In genomic region chr11:95232666-95233065, GRCh38 we compare ENCODE assay signal across 8 cellular contexts. TPM values are rescaled to one million over a fixed set of nuclear protein-coding genes. Genes with fewer than 3 reads are reported as not detected.
DNase-seq lines count a peak whose midpoint lies in the region; ATAC-seq and TF ChIP-seq lines count a peak whose summit lies in the region.

No MANE protein-coding gene starts in this region.

- H3K9me3 ChIP-seq in left ventricle myocardium inferior (replicated peaks) (no peaks in the 10 kb centered on the region), muscle layer of duodenum (ENCODE audit: control insufficient read depth in 1 of 2, low read length in 2 of 2) (no peaks in the 10 kb centered on the region), vagina (no peaks in the 10 kb centered on the region)

- DNase-seq in left ventricle myocardium inferior (no peak), left cardiac atrium (no peak), dorsolateral prefrontal cortex (no peak), vagina (ENCODE audit: extremely low spot score in 2 of 2) (no peak), A172 (ENCODE audit: low spot score) (no peak), glutamatergic neuron (no peak), GM10248 (ENCODE audit: extremely low spot score) (no peak)

- TF ChIP-seq POLR2A in vagina (IDR thresholded peaks at IDR 0.05) = no peak

- H3K9me3 Mint-ChIP-seq in glutamatergic neuron (ENCODE audit: unreplicated experiment) = peaks cover 16% of the 10 kb centered on the region

- H3K4me1 Mint-ChIP-seq in glutamatergic neuron (ENCODE audit: low read depth, unreplicated experiment) = peaks cover 30% of the 10 kb centered on the region

- no peaks in the 10 kb centered on the region for H3K36me3 Mint-ChIP-seq in glutamatergic neuron (ENCODE audit: unreplicated experiment)

- H3K4me3 Mint-ChIP-seq in glutamatergic neuron (ENCODE audit: unreplicated experiment) = no peak overlapping the region

- POLR2A ChIA-PET in GM10248 (lab: Yijun Ruan, JAX) = interaction anchor here (1.0 kb wide), 1 partner anchor 9 kb away, joined by 3 read pairs; no protein-coding TSS in a partner anchor

- H3K4me1 ChIP-seq in left ventricle myocardium inferior = peaks cover 45% of the 10 kb centered on the region
- H3K4me1 ChIP-seq in muscle layer of duodenum (ENCODE audit: control insufficient read depth in 1 of 2, insufficient read depth in 2 of 2, low read length in 2 of 2) = peaks cover 3 to 26% of the 10 kb centered on the region in 2 donors
- H3K4me1 ChIP-seq in vagina = peaks cover 17% of the 10 kb centered on the region

- no peak for ATAC-seq in left cardiac atrium

- H3K27ac ChIP-seq in left ventricle myocardium inferior (replicated peaks) (peak overlapping the region; percentile 86), dorsolateral prefrontal cortex (peak overlapping the region; percentile 59 to 99 (median 95)), muscle layer of duodenum (ENCODE audit: low read length) (peak overlapping the region; percentile 74), vagina (peak overlapping the region; percentile 99)

- CTCF ChIA-PET in GM10248 (lab: Yijun Ruan, JAX) = interaction anchor here (1.0 to 4.1 kb wide), 8 partner anchors 9 to 163 kb away, joined by 3 to 19 read pairs (median 5); no protein-coding TSS in a partner anchor

- H3K36me3 ChIP-seq in left ventricle myocardium inferior (no peaks in the 10 kb centered on the region), muscle layer of duodenum (ENCODE audit: control insufficient read depth in 1 of 2, insufficient read depth in 2 of 2, low read length in 2 of 2) (no peaks in the 10 kb centered on the region), vagina (no peaks in the 10 kb centered on the region)

- H3K27ac Mint-ChIP-seq in glutamatergic neuron (ENCODE audit: unreplicated experiment) = no peak overlapping the region

- TF ChIP-seq CTCF in left ventricle myocardium inferior (IDR thresholded peaks at IDR 0.05; ENCODE audit: borderline replicate concordance) = no peak
- no peak for TF ChIP-seq CTCF in dorsolateral prefrontal cortex (IDR thresholded peaks at IDR 0.05 in 54 of 56, conservative IDR thresholded peaks at IDR 0.05 in 2 of 56; ENCODE audit: low read depth in 1 of 56, partially characterized antibody in 56 of 56)
- TF ChIP-seq CTCF in vagina (IDR thresholded peaks at IDR 0.05) = no peak
- TF ChIP-seq CTCF in glutamatergic neuron (IDR thresholded peaks at IDR 0.05; ENCODE audit: partially characterized antibody, unreplicated experiment) = no peak
- TF ChIP-seq CTCF in GM10248 (IDR thresholded peaks at IDR 0.05; ENCODE audit: control extremely low read depth, extremely low read depth, low read depth, missing control alignments) = no peak

- H3K27me3 Mint-ChIP-seq in glutamatergic neuron (ENCODE audit: unreplicated experiment) = peaks cover 2% of the 10 kb centered on the region

- H3K27me3 ChIP-seq in left ventricle myocardium inferior (ENCODE audit: low read depth) = no peaks in the 10 kb centered on the region
- no peaks in the 10 kb centered on the region for H3K27me3 ChIP-seq in dorsolateral prefrontal cortex
- no peaks in the 10 kb centered on the region for H3K27me3 ChIP-seq in muscle layer of duodenum (ENCODE audit: low read depth, low read length)
- H3K27me3 ChIP-seq in vagina = no peaks in the 10 kb centered on the region

- H3K4me3 ChIP-seq in left ventricle myocardium inferior (peak overlapping the region; percentile 80), dorsolateral prefrontal cortex (peak overlapping the region; percentile 65 to 96 (median 87)), muscle layer of duodenum (ENCODE audit: low read depth in 1 of 2, low read length in 2 of 2) (peak overlapping the region; percentile 85 to 92), vagina (peak overlapping the region; percentile 49 to 91)

- intact Hi-C loops in left ventricle myocardium inferior (cut with micrococcal nuclease) = no loop called here
- intact Hi-C loops in left cardiac atrium (cut with DNase I) = no loop called here
- intact Hi-C loops in dorsolateral prefrontal cortex (cut with DNase I) = loop anchor here (5.0 to 10.0 kb wide), 6 partner anchors 80 to 532 kb away; partner anchors contain the start of gene ENDOD1 (in 1 of the 2)
- intact Hi-C loops in vagina (cut with DNase I) = no loop called here

RNA-seq across cellular contexts. Expression of gene SESN3, which starts 1.7 kb away (rescaled TPM):
- total RNA-seq in left ventricle myocardium inferior = 8.1 TPM
- 10 to 100 TPM in 1 of 2 donors, 1 to 10 TPM in 1; 9.0 to 17.2 TPM for total RNA-seq in left cardiac atrium
- 100 to 1,000 TPM in 100 of 120 experiments, 10 to 100 TPM in 20; 59.6 to 186 (median 116) TPM for total RNA-seq in dorsolateral prefrontal cortex
- 28.2 TPM for total RNA-seq in vagina
- not detected in 2 replicates for total RNA-seq in A172 (2014; rRNA removed; shearing (Covaris generic))
- 213 TPM for total RNA-seq in glutamatergic neuron (ENCODE audit: unreplicated experiment)

Comparison
In these comparisons a context has a peak if more than half of its experiments do, and no peak if none do; other contexts are left out.
1. intact Hi-C loops: an anchor here in dorsolateral prefrontal cortex (5.0 to 10.0 kb wide); none called in left ventricle myocardium inferior, left cardiac atrium and vagina.